10 cellular contexts compared by ENCODE assay signal in genomic region chr10:17238445-17239275, GRCh38. TPM values are rescaled to one million over a fixed set of nuclear protein-coding genes. Genes with fewer than 3 reads are reported as not detected.
DNase-seq lines count a peak whose midpoint lies in the region; ATAC-seq and TF ChIP-seq lines count a peak whose summit lies in the region.
"Had no signal": no experiment of that assay in that cellular context is flagged by ENCODE, and none has a peak within 500 bp of the region (broad histone marks: within the 10 kb centered on the region; RNA-seq: fewer than 3 reads in every experiment).

No MANE protein-coding gene starts in this region.

- H3K4me1 ChIP-seq in CD4-positive, CD25-positive, alpha-beta regulatory T cell (ENCODE audit: control insufficient read depth, insufficient read depth, low read length, poor library complexity, severe bottlenecking), result peaks cover 19% of the 10 kb centered on the region
- H3K4me1 ChIP-seq in Panc1 (ENCODE audit: control insufficient read depth, insufficient read depth, low read length) (peaks cover 34% of the 10 kb centered on the region), mucosa of descending colon (ENCODE audit: low read depth) (peaks cover 10% of the 10 kb centered on the region)

- CTCF ChIA-PET in Panc1 (lab: Charles Lee), result interaction anchor here (0.5 kb wide), 1 partner anchor 123 kb away, joined by 9 read pairs; no protein-coding TSS in a partner anchor

- ATAC-seq in CD4-positive, CD25-positive, alpha-beta regulatory T cell (ENCODE audit: low read depth in 2 of 2), result no peak
- ATAC-seq in Panc1 (peak; percentile 69), mucosa of descending colon (peak; percentile 64), HG03442 (IDR thresholded peaks at IDR 0.05; ENCODE audit: unreplicated experiment) (no peak)

- TF ChIP-seq CTCF in Panc1 (IDR thresholded peaks at IDR 0.05) (no peak), mucosa of descending colon (IDR thresholded peaks at IDR 0.05) (no peak)

- intact Hi-C loops in Panc1 (cut with micrococcal nuclease; ENCODE audit: unreplicated experiment), result loop anchor here (10.0 kb wide), 1 partner anchor 214 kb away; no protein-coding TSS in a partner anchor
- intact Hi-C loops in mucosa of descending colon (cut with DNase I, micrococcal nuclease), result no loop called here

- H3K4me3 ChIP-seq in CD4-positive, CD25-positive, alpha-beta regulatory T cell (ENCODE audit: low read depth, low read length), result no peak overlapping the region
- H3K4me3 ChIP-seq in Panc1 (ENCODE audit: low read depth in 2 of 2, low read length in 2 of 2), result peak overlapping the region in 1 of 2 experiments; percentile 16; a peak in 1 of 4 replicates
- H3K4me3 ChIP-seq in mucosa of descending colon, result no peak overlapping the region
- H3K4me3 ChIP-seq: SK-N-MC had no signal

- no peaks in the 10 kb centered on the region for H3K27me3 ChIP-seq in CD4-positive, CD25-positive, alpha-beta regulatory T cell (ENCODE audit: control insufficient read depth, insufficient read depth, low read length)
- H3K27me3 ChIP-seq in Panc1 (ENCODE audit: control insufficient read depth, insufficient read depth, low read length), result no peaks in the 10 kb centered on the region

- H3K27ac ChIP-seq in CD4-positive, CD25-positive, alpha-beta regulatory T cell (ENCODE audit: insufficient read depth, low read length, poor library complexity, severe bottlenecking), result no peak overlapping the region
- peak overlapping the region; percentile 39 for H3K27ac ChIP-seq in Panc1 (ENCODE audit: low read length)
- H3K27ac ChIP-seq: SK-N-MC had no signal

- H3K27ac Mint-ChIP-seq in CD4-positive, CD25-positive, alpha-beta regulatory T cell, result peak overlapping the region; percentile 70 to 83 (median 73)
- H3K27ac Mint-ChIP-seq: activated naive CD4-positive, alpha-beta T cell treated with anti-CD3 and anti-CD28 coated beads for 36 hours had no signal

- peaks cover 48% of the 10 kb centered on the region for H3K36me3 ChIP-seq in CD4-positive, CD25-positive, alpha-beta regulatory T cell (ENCODE audit: control insufficient read depth, insufficient read depth, low read length)
- H3K36me3 ChIP-seq in Panc1 (ENCODE audit: control insufficient read depth, insufficient read depth, low read length), result peaks cover 27% of the 10 kb centered on the region
- H3K36me3 ChIP-seq in mucosa of descending colon (ENCODE audit: low read depth), result peaks cover 5% of the 10 kb centered on the region

- H3K4me1 Mint-ChIP-seq in CD4-positive, CD25-positive, alpha-beta regulatory T cell, result peaks cover 18 to 38% (median 29%) of the 10 kb centered on the region in 4 donors

- no peaks in the 10 kb centered on the region for H3K9me3 ChIP-seq in CD4-positive, CD25-positive, alpha-beta regulatory T cell (ENCODE audit: control insufficient read depth in 2 of 2, low read length in 2 of 2)
- H3K9me3 ChIP-seq in Panc1 (ENCODE audit: control insufficient read depth, insufficient read depth, low read depth, low read length), result no peaks in the 10 kb centered on the region
- H3K9me3 ChIP-seq in mucosa of descending colon, result no peaks in the 10 kb centered on the region

- H3K36me3 Mint-ChIP-seq in CD4-positive, CD25-positive, alpha-beta regulatory T cell, result peaks cover 30% of the 10 kb centered on the region

- DNase-seq in CD4-positive, CD25-positive, alpha-beta regulatory T cell, result no peak
- DNase-seq in Panc1 (ENCODE audit: low read depth, low spot score) (no peak), dermis microvascular lymphatic vessel endothelial cell (ENCODE audit: low read depth in 2 of 2) (peak; percentile 75 to 85), mucosa of descending colon (no peak), NCI-H774 (lab: John Stamatoyannopoulos, UW) (no peak)
- no peak for DNase-seq in activated CD4-positive, alpha-beta T cell treated with anti-CD3 and anti-CD28 coated beads, Interleukin-2, amount 50 U/mL, for 4 hours
- no peak for DNase-seq in stimulated activated CD4-positive, alpha-beta T cell treated with anti-CD3 and anti-CD28 coated beads, Interleukin-2, amount 100 ng/mL, for 24 hours
- DNase-seq: activated naive CD4-positive, alpha-beta T cell treated with anti-CD3 and anti-CD28 coated beads for 36 hours had no signal

- BruUV-seq in Panc1 (replicated peaks; lab: Mats Ljungman, UMichigan), result no TSS peak

- POLR2A ChIA-PET in Panc1 (lab: Charles Lee), result interaction anchor here (0.6 to 1.3 kb wide), 3 partner anchors 32 to 234 kb away, joined by 3 to 7 read pairs (median 6); partner anchors contain the start of gene TRDMT1

- H3K9me3 Mint-ChIP-seq in CD4-positive, CD25-positive, alpha-beta regulatory T cell, result no peaks in the 10 kb centered on the region
- H3K9me3 Mint-ChIP-seq: activated naive CD4-positive, alpha-beta T cell treated with anti-CD3 and anti-CD28 coated beads for 36 hours had no signal

- H3K27me3 Mint-ChIP-seq in CD4-positive, CD25-positive, alpha-beta regulatory T cell, result no peaks in the 10 kb centered on the region

- in situ Hi-C loops in Panc1 (cut with HindIII; ENCODE audit: low pct_unique_long_range_greater_than_20kb, low sequenced_read_pairs), result no loop called here

- peak overlapping the region in 1 of 4 donors; percentile 10 for H3K4me3 Mint-ChIP-seq in CD4-positive, CD25-positive, alpha-beta regulatory T cell
- H3K4me3 Mint-ChIP-seq: activated naive CD4-positive, alpha-beta T cell treated with anti-CD3 and anti-CD28 coated beads for 36 hours had no signal

RNA-seq across cellular contexts. Expression of gene VIM, which starts 10.6 kb away (rescaled TPM):
- 1,005 TPM for total RNA-seq in CD4-positive, CD25-positive, alpha-beta regulatory T cell
- polyA plus RNA-seq in CD4-positive, CD25-positive, alpha-beta regulatory T cell, result 100 to 1,000 TPM; 430 to 556 (median 487) TPM
- total RNA-seq in Panc1 (2021; ENCODE audit: unreplicated experiment), result 3,436 TPM
- 3,712 TPM for polyA plus RNA-seq in Panc1 (2012; ENCODE audit: insufficient read length)
- 4,197 and 5,499 TPM in 2 replicates for total RNA-seq in dermis microvascular lymphatic vessel endothelial cell
- total RNA-seq in mucosa of descending colon, result 100 to 1,000 TPM; 128 to 550 (median 355) TPM

RNA-seq across cellular contexts. Expression of gene TRDMT1, which starts 37.2 kb away (rescaled TPM):
- total RNA-seq in CD4-positive, CD25-positive, alpha-beta regulatory T cell, result 12.2 TPM
- 1 to 10 TPM; 5.8 to 8.6 (median 7.2) TPM for polyA plus RNA-seq in CD4-positive, CD25-positive, alpha-beta regulatory T cell
- total RNA-seq in Panc1 (2021; ENCODE audit: unreplicated experiment), result 7.6 TPM
- 2.4 TPM for polyA plus RNA-seq in Panc1 (2012; ENCODE audit: insufficient read length)
- total RNA-seq in dermis microvascular lymphatic vessel endothelial cell, result 4.4 and 5.0 TPM in 2 replicates
- total RNA-seq in mucosa of descending colon, result 1 to 10 TPM; 4.7 to 7.8 (median 7.4) TPM

Comparison
In these comparisons a context has a peak if more than half of its experiments do, and no peak if none do; other contexts are left out.
1. ATAC-seq: peak in Panc1 (single experiment) and mucosa of descending colon (single experiment); none in CD4-positive, CD25-positive, alpha-beta regulatory T cell (0 of 2) and HG03442 (single experiment).
2. DNase-seq: peak in dermis microvascular lymphatic vessel endothelial cell (2 of 2); none in CD4-positive, CD25-positive, alpha-beta regulatory T cell (0 of 3), Panc1 (single experiment), mucosa of descending colon (0 of 3), NCI-H774 (single experiment), activated CD4-positive, alpha-beta T cell treated with anti-CD3 and anti-CD28 coated beads, Interleukin-2, amount 50 U/mL, for 4 hours (0 of 2) and stimulated activated CD4-positive, alpha-beta T cell treated with anti-CD3 and anti-CD28 coated beads, Interleukin-2, amount 100 ng/mL, for 24 hours (0 of 2).